26 cellular contexts compared by ENCODE assay signal in the genomic region with DNA sequence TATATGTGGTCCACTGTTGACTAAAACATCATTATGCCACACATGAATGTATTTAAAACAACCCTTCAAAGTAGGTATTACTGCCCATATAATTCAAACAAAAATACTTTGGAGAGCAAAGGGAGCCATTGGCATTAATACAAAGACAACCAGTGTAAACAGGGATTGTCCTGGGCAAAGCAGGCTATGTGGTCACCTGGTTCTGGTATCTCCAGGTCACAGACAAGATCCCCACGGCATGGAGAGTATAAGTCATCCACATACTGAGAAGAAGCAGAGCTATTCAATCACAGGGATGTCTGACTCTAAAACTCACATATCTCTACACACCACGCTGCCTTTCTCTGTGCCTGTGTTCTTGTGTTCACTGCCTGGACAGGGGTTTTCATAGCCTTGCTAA.
DNase-seq lines count a peak whose midpoint lies in the region; ATAC-seq, FAIRE-seq and TF ChIP-seq lines count a peak whose summit lies in the region.
"Had no signal": no experiment of that assay in that cellular context is flagged by ENCODE, and none has a peak within 500 bp of the region (broad histone marks: within the 10 kb centered on the region; RNA-seq: fewer than 3 reads in every experiment).

No MANE protein-coding gene starts in this region.

- no peaks in the 10 kb centered on the region for H3K36me3 Mint-ChIP-seq in astrocyte (ENCODE audit: low read depth, unreplicated experiment)
- no peaks in the 10 kb centered on the region for H3K36me3 Mint-ChIP-seq in progenitor cell of endocrine pancreas (ENCODE audit: insufficient read depth)
- H3K36me3 Mint-ChIP-seq: CD4-positive, alpha-beta memory T cell; CD4-positive, CD25-positive, alpha-beta regulatory T cell; CD8-positive, alpha-beta memory T cell had no signal

- H4K5ac ChIP-seq in IMR-90 (ENCODE audit: low read depth, low read length), result no peak overlapping the region

- in situ Hi-C loops in IMR-90 (cut with MboI; ENCODE audit: low sequenced_read_pairs), result no loop called here

- peak overlapping the region; percentile 10 for H2AK9ac ChIP-seq in IMR-90 (replicated peaks; ENCODE audit: low read depth, low read length, poor library complexity)

- no peaks in the 10 kb centered on the region for H3K36me3 ChIP-seq in IMR-90 (ENCODE audit: control insufficient read depth, insufficient read depth, low read length)
- H3K36me3 ChIP-seq in astrocyte (ENCODE audit: insufficient read depth, low read length), result no peaks in the 10 kb centered on the region
- H3K36me3 ChIP-seq: BE2C had no signal

- BruUV-seq in IMR-90 (replicated peaks; lab: Mats Ljungman, UMichigan), result no TSS peak

- H3K4ac ChIP-seq in IMR-90 (ENCODE audit: low read depth, low read length), result no peak overlapping the region

- H4K91ac ChIP-seq in IMR-90 (ENCODE audit: insufficient read depth, low read depth, low read length), result no peak overlapping the region

- H2BK20ac ChIP-seq in IMR-90 (ENCODE audit: low read depth, low read length), result no peak overlapping the region

- H3K14ac ChIP-seq in IMR-90 (replicated peaks; ENCODE audit: low read depth, low read length), result no peak overlapping the region

- H2BK5ac ChIP-seq in IMR-90 (ENCODE audit: low read depth, low read length, poor library complexity, severe bottlenecking), result no peak overlapping the region

- DNase-seq in IMR-90 (no peak), astrocyte (ENCODE audit: low read depth) (no peak), left lobe of liver (ENCODE audit: low spot score) (no peak), progenitor cell of endocrine pancreas (ENCODE audit: low spot score, unreplicated experiment) (no peak)
- DNase-seq: 8988T; ACHN; BE2C; C1 segment of cervical spinal cord; CD4-positive, alpha-beta memory T cell; CD4-positive, CD25-positive, alpha-beta regulatory T cell; CD8-positive, alpha-beta memory T cell; COR-L47; DMS 273 treated with DMSO at 0.1 percent for 48 hours; DMS153; DMS79; DND-41; EL; GDM1 had no signal

- H3K4me2 ChIP-seq in IMR-90 (ENCODE audit: low read depth, low read length), result no peak overlapping the region
- H3K4me2 ChIP-seq in astrocyte (ENCODE audit: low read length), result no peak overlapping the region
- H3K4me2 ChIP-seq: BLaER1 had no signal

- no peak overlapping the region for H3K56ac ChIP-seq in IMR-90 (ENCODE audit: extremely low read depth, insufficient read depth, low read length)

- no peak overlapping the region for H2AK5ac ChIP-seq in IMR-90 (ENCODE audit: low read depth, low read length)

- H3K9me3 Mint-ChIP-seq in astrocyte (ENCODE audit: unreplicated experiment) (peaks cover 1% of the 10 kb centered on the region), progenitor cell of endocrine pancreas (ENCODE audit: low read depth) (no peaks in the 10 kb centered on the region)
- H3K9me3 Mint-ChIP-seq: CD14-positive monocyte; CD4-positive, alpha-beta memory T cell; CD4-positive, CD25-positive, alpha-beta regulatory T cell; CD8-positive, alpha-beta memory T cell had no signal

- TF ChIP-seq RAD21 in IMR-90 (IDR thresholded peaks at IDR 0.05; ENCODE audit: low read length), result no peak

- H2BK15ac ChIP-seq in IMR-90 (ENCODE audit: low read depth, low read length), result peak overlapping the region; percentile 40; the same call in 1 of the 3 replicates

- H3K27me3 Mint-ChIP-seq in astrocyte (ENCODE audit: low read depth, unreplicated experiment) (peaks cover 22% of the 10 kb centered on the region), progenitor cell of endocrine pancreas (peaks cover 25% of the 10 kb centered on the region)

- no peak overlapping the region for H4K8ac ChIP-seq in IMR-90 (ENCODE audit: low read depth in 2 of 2, low read length in 2 of 2)

- H4K20me1 ChIP-seq in IMR-90 (ENCODE audit: insufficient read depth, low read length) (no peaks in the 10 kb centered on the region), astrocyte (ENCODE audit: insufficient read depth, low read length) (no peaks in the 10 kb centered on the region)
- H4K20me1 ChIP-seq: BLaER1 had no signal

- H3K4me3 ChIP-seq in IMR-90 (ENCODE audit: insufficient read depth, low read depth, low read length) (no peak overlapping the region), astrocyte (ENCODE audit: insufficient read depth, low read depth, low read length) (no peak overlapping the region)
- H3K4me3 ChIP-seq: BLaER1, GM12878 had no signal

- no peak overlapping the region for H2BK120ac ChIP-seq in IMR-90 (ENCODE audit: low read depth, low read length)

- H3K9ac ChIP-seq in IMR-90 (ENCODE audit: low read depth, low read length) (no peak overlapping the region), astrocyte (ENCODE audit: low read length) (no peak overlapping the region)
- H3K9ac ChIP-seq: BLaER1 had no signal

- H3K79me2 ChIP-seq in astrocyte (ENCODE audit: insufficient read depth, low read length), result no peaks in the 10 kb centered on the region

- H3K27ac Mint-ChIP-seq in astrocyte (ENCODE audit: unreplicated experiment) (peak overlapping the region; percentile 43), progenitor cell of endocrine pancreas (no peak overlapping the region)
- H3K27ac Mint-ChIP-seq: CD4-positive, alpha-beta memory T cell; CD4-positive, CD25-positive, alpha-beta regulatory T cell; CD8-positive, alpha-beta memory T cell had no signal

- H2AFZ ChIP-seq in IMR-90 (replicated peaks; ENCODE audit: low read length, poor library complexity) (no peak overlapping the region), astrocyte (ENCODE audit: low read depth, low read length) (no peak overlapping the region)

- TF ChIP-seq POLR2A in IMR-90 (IDR thresholded peaks at IDR 0.05; ENCODE audit: low read depth, low read length), result no peak

- intact Hi-C loops in IMR-90 (cut with micrococcal nuclease), result no loop called here

- WGBS in IMR-90 (ENCODE audit: extremely low coverage in 2 of 2, insufficient read length in 1 of 2), 2 experiments, result no CpG with 5 or more reads among the region's 2 CpGs

- no peak for FAIRE-seq in astrocyte (lab: Jason Lieb, UNC)
- FAIRE-seq: A204.1, GM12878, GM12892, GM18507 had no signal

- H3K4me1 ChIP-seq in IMR-90 (ENCODE audit: control insufficient read depth, insufficient read depth, low read length) (no peaks in the 10 kb centered on the region), astrocyte (ENCODE audit: insufficient read depth, low read length) (no peaks in the 10 kb centered on the region)
- H3K4me1 ChIP-seq: BE2C, BLaER1 had no signal

- H3K23ac ChIP-seq in IMR-90 (ENCODE audit: low read depth, low read length), result no peak overlapping the region

- H3K18ac ChIP-seq in IMR-90 (ENCODE audit: low read depth, low read length), result no peak overlapping the region

- H3K27ac ChIP-seq in IMR-90 (ENCODE audit: insufficient read depth, low read length) (no peak overlapping the region), astrocyte (ENCODE audit: low read depth, low read length) (no peak overlapping the region)
- H3K27ac ChIP-seq: BLaER1 had no signal

- POLR2A ChIA-PET in IMR-90 (lab: Charles Lee; ENCODE audit: unreplicated experiment), result no interaction called here

- H3K9me1 ChIP-seq in IMR-90 (ENCODE audit: insufficient read depth, low read length), result no peaks in the 10 kb centered on the region

- no peaks in the 10 kb centered on the region for H3K79me1 ChIP-seq in IMR-90 (ENCODE audit: low read depth in 1 of 2, low read length in 2 of 2)

- dilution Hi-C loops in IMR-90 (cut with HindIII; ENCODE audit: low sequenced_read_pairs, unreplicated experiment), result no loop called here

- H3K4me3 Mint-ChIP-seq in astrocyte (ENCODE audit: unreplicated experiment) (no peak overlapping the region), progenitor cell of endocrine pancreas (ENCODE audit: low read depth) (no peak overlapping the region)
- H3K4me3 Mint-ChIP-seq: CD14-positive monocyte; CD4-positive, alpha-beta memory T cell; CD4-positive, CD25-positive, alpha-beta regulatory T cell; CD8-positive, alpha-beta memory T cell had no signal

- H3K4me1 Mint-ChIP-seq in astrocyte (ENCODE audit: low read depth, unreplicated experiment) (no peaks in the 10 kb centered on the region), progenitor cell of endocrine pancreas (ENCODE audit: low read depth) (no peaks in the 10 kb centered on the region)
- H3K4me1 Mint-ChIP-seq: CD14-positive monocyte; CD4-positive, alpha-beta memory T cell; CD4-positive, CD25-positive, alpha-beta regulatory T cell; CD8-positive, alpha-beta memory T cell had no signal

- no peak for TF ChIP-seq CTCF in IMR-90 (conservative IDR thresholded peaks at IDR 0.05; ENCODE audit: low read depth, low read length)
- TF ChIP-seq CTCF in astrocyte (IDR thresholded peaks at IDR 0.05; ENCODE audit: insufficient read depth, low read depth, low read length), result no peak
- TF ChIP-seq CTCF in progenitor cell of endocrine pancreas (IDR thresholded peaks at IDR 0.05; ENCODE audit: unreplicated experiment), result no peak

- ATAC-seq in IMR-90 (ENCODE audit: low read depth), result no peak
- ATAC-seq in left lobe of liver, result peak; percentile 81
- no peak for ATAC-seq in GM19455 (IDR thresholded peaks at IDR 0.05; ENCODE audit: unreplicated experiment)
- ATAC-seq in GM21526 (IDR thresholded peaks at IDR 0.05; ENCODE audit: low FRiP score, unreplicated experiment), result no peak
- ATAC-seq: GM12878 had no signal

- CTCF ChIA-PET in IMR-90 (lab: Yijun Ruan, JAX), result no interaction called here

- H3K9me3 ChIP-seq in IMR-90 (ENCODE audit: control insufficient read depth, insufficient read depth, low read length), result no peaks in the 10 kb centered on the region
- H3K9me3 ChIP-seq in astrocyte (ENCODE audit: insufficient read depth, low read depth, low read length), result no peaks in the 10 kb centered on the region
- H3K9me3 ChIP-seq: BE2C, BLaER1 had no signal

- H3K27me3 ChIP-seq in IMR-90 (ENCODE audit: control insufficient read depth, insufficient read depth, low read length) (peaks cover 27% of the 10 kb centered on the region), astrocyte (ENCODE audit: insufficient read depth, low read length) (peaks cover 28% of the 10 kb centered on the region)
- H3K27me3 ChIP-seq: BE2C, BLaER1 had no signal

TF ChIP-seq in IMR-90, 13 proteins besides CTCF, POLR2A, EP300 and RAD21:
- TF ChIP-seq FOS (IDR thresholded peaks at IDR 0.05; ENCODE audit: low read depth, low read length) (no peak), RCOR1 (IDR thresholded peaks at IDR 0.05; ENCODE audit: insufficient replicate concordance, low read length) (no peak), MAZ (IDR thresholded peaks at IDR 0.05; ENCODE audit: borderline replicate concordance, low read depth, low read length) (no peak), MXI1 (IDR thresholded peaks at IDR 0.05; ENCODE audit: borderline replicate concordance, low read depth, low read length) (no peak), SMC3 (IDR thresholded peaks at IDR 0.05; ENCODE audit: low read depth, low read length) (no peak)
- TF ChIP-seq, protein P1, sequence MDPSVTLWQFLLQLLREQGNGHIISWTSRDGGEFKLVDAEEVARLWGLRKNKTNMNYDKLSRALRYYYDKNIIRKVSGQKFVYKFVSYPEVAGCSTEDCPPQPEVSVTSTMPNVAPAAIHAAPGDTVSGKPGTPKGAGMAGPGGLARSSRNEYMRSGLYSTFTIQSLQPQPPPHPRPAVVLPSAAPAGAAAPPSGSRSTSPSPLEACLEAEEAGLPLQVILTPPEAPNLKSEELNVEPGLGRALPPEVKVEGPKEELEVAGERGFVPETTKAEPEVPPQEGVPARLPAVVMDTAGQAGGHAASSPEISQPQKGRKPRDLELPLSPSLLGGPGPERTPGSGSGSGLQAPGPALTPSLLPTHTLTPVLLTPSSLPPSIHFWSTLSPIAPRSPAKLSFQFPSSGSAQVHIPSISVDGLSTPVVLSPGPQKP (IDR thresholded peaks at IDR 0.05; ENCODE audit: borderline replicate concordance, low read depth, low read length), result no peak
